22 cellular contexts compared by ENCODE assay signal in the genomic region with DNA sequence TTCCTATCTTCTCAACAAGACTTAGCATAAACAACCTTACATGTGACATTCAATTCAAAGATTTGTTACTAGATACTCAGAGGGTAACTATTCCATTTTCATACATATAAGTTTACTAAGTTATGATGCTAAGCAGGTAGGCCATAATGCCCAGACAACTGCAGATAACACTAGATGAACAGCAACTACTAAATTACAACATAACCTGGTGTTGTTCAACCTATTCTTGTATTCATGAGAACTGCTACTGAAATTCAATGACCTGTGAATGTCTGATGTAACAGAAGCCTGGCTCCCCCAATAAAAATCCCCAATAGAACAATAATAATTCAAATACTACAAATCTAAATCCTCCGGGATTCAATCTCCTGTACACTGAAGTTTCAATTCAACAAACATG.
"Had no signal": no experiment of that assay in that cellular context is flagged by ENCODE, and none has a peak within 500 bp of the region (broad histone marks: within the 10 kb centered on the region; RNA-seq: fewer than 3 reads in every experiment).

No MANE protein-coding gene starts in this region.

- H3K27me3 ChIP-seq: right atrium auricular region, sigmoid colon, testis, tibial nerve had no signal

- H3K4me3 Mint-ChIP-seq: dendritic cell treated with granulocyte-macrophage colony-stimulating factor and Interleukin-4, amounts not matched to agents 40 ng/mL and 50 ng/mL, for 4 days; effector memory CD8-positive, alpha-beta T cell; naive thymus-derived CD4-positive, alpha-beta T cell; neural crest cell; stimulated activated naive B cell treated with anti-CD40 and anti-IgM and Interleukin-4, amounts not matched to agents 10 μg/mL and 1 μg/mL and 100 μg/mL, for 72 hours; stimulated activated naive CD8-positive, alpha-beta T cell treated with anti-CD3 and anti-CD28 coated beads, Interleukin-15, amount 100 ng/mL, for 72 hours had no signal

- ATAC-seq: effector memory CD8-positive, alpha-beta T cell; left colon; left ventricle myocardium superior; naive thymus-derived CD4-positive, alpha-beta T cell; stimulated activated naive B cell treated with anti-CD40 and anti-IgM and Interleukin-4, amounts not matched to agents 10 μg/mL and 1 μg/mL and 100 μg/mL, for 72 hours; stimulated activated naive CD8-positive, alpha-beta T cell treated with anti-CD3 and anti-CD28 coated beads, Interleukin-15, amount 100 ng/mL, for 72 hours had no signal

- DNase-seq: cerebellar nuclear complex; effector memory CD8-positive, alpha-beta T cell; esophagus squamous epithelium; foreskin fibroblast; head of caudate nucleus; hippocampal formation; left colon; left ventricle myocardium superior; naive thymus-derived CD4-positive, alpha-beta T cell; nucleus accumbens; sigmoid colon; stimulated activated CD4-positive, alpha-beta T cell treated with anti-CD3 and anti-CD28 coated beads, Interleukin-2, amount 100 ng/mL, for 24 hours; stimulated activated CD4-positive, alpha-beta T cell treated with anti-CD3 and anti-CD28 coated beads, Interleukin-4, amount 100 ng/mL, for 4 hours; stimulated activated naive B cell treated with anti-CD40 and anti-IgM and Interleukin-4, amounts not matched to agents 10 μg/mL and 1 μg/mL and 100 μg/mL, for 72 hours; stimulated activated naive CD8-positive, alpha-beta T cell treated with anti-CD3 and anti-CD28 coated beads, Interleukin-15, amount 100 ng/mL, for 72 hours; testis had no signal

- H3K27ac Mint-ChIP-seq: naive thymus-derived CD4-positive, alpha-beta T cell; stimulated activated naive B cell treated with anti-CD40 and anti-IgM and Interleukin-4, amounts not matched to agents 10 μg/mL and 1 μg/mL and 100 μg/mL, for 72 hours; stimulated activated naive CD8-positive, alpha-beta T cell treated with anti-CD3 and anti-CD28 coated beads, Interleukin-15, amount 100 ng/mL, for 72 hours had no signal

- H3K4me1 ChIP-seq: right atrium auricular region had no signal

- H3K27ac ChIP-seq: esophagus squamous epithelium, right atrium auricular region, skin epidermis had no signal

- H3K9me3 ChIP-seq: esophagus squamous epithelium, right atrium auricular region, sigmoid colon, testis, tibial nerve had no signal

- H3K9me3 Mint-ChIP-seq: dendritic cell treated with granulocyte-macrophage colony-stimulating factor and Interleukin-4, amounts not matched to agents 40 ng/mL and 50 ng/mL, for 4 days; effector memory CD8-positive, alpha-beta T cell; naive thymus-derived CD4-positive, alpha-beta T cell; neural crest cell; stimulated activated naive B cell treated with anti-CD40 and anti-IgM and Interleukin-4, amounts not matched to agents 10 μg/mL and 1 μg/mL and 100 μg/mL, for 72 hours; stimulated activated naive CD8-positive, alpha-beta T cell treated with anti-CD3 and anti-CD28 coated beads, Interleukin-15, amount 100 ng/mL, for 72 hours had no signal

- H3K4me3 ChIP-seq: esophagus squamous epithelium, lung, right atrium auricular region, sigmoid colon, skin epidermis, testis, tibial nerve had no signal

- H3K27me3 Mint-ChIP-seq: dendritic cell treated with granulocyte-macrophage colony-stimulating factor and Interleukin-4, amounts not matched to agents 40 ng/mL and 50 ng/mL, for 4 days; effector memory CD8-positive, alpha-beta T cell; naive thymus-derived CD4-positive, alpha-beta T cell; stimulated activated naive B cell treated with anti-CD40 and anti-IgM and Interleukin-4, amounts not matched to agents 10 μg/mL and 1 μg/mL and 100 μg/mL, for 72 hours; stimulated activated naive CD8-positive, alpha-beta T cell treated with anti-CD3 and anti-CD28 coated beads, Interleukin-15, amount 100 ng/mL, for 72 hours had no signal
